10 cellular contexts compared by ENCODE assay signal in the genomic region with DNA sequence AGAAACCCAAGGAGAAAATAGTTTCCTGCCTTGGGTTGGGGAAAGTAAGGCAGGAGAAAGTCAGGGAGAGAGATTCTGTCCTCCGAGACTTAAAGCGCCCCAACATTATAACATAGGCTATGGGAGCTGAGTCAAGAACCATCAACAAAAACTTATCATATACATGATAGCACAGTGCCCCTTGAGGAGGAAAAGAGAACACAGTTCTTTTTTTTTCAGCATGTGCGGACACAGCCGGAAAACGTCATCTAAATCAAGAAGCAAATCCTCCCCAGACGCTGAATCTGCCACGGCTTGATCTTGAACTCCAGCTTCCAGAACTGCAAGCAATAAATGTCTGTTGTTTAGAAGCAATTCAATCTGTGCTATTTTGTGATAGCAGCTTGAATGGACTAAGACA.
DNase-seq lines count a peak whose midpoint lies in the region; ATAC-seq, FAIRE-seq and TF ChIP-seq lines count a peak whose summit lies in the region.
"Had no signal": no experiment of that assay in that cellular context is flagged by ENCODE, and none has a peak within 500 bp of the region (broad histone marks: within the 10 kb centered on the region; RNA-seq: fewer than 3 reads in every experiment).

No MANE protein-coding gene starts in this region.

- H3K36me3 ChIP-seq in HepG2 (replicated peaks in 1 of 2; ENCODE audit: control insufficient read depth in 1 of 2, insufficient read depth in 2 of 2, low read length in 2 of 2) = no peaks in the 10 kb centered on the region
- H3K36me3 ChIP-seq: SJCRH30 had no signal

- in situ Hi-C loops in HepG2 (cut with HindIII; ENCODE audit: extremely low pct_ligation_motif_present, low pct_unique_long_range_greater_than_20kb) = no loop called here

- H3K27ac ChIP-seq in HepG2 (ENCODE audit: extremely low read length, insufficient read depth, low read length) = no peak overlapping the region
- H3K27ac ChIP-seq: SJCRH30 had no signal

- H3K4me2 ChIP-seq in HepG2 (ENCODE audit: low read depth, low read length) = no peak overlapping the region

- no peak for TF ChIP-seq POLR2A in HepG2 (IDR thresholded peaks at IDR 0.05; ENCODE audit: insufficient read depth in 1 of 2, low read depth in 2 of 2, low read length in 2 of 2)

- BruUV-seq in HepG2 (replicated peaks; lab: Mats Ljungman, UMichigan) = no TSS peak

- H4K20me1 ChIP-seq in HepG2 (ENCODE audit: insufficient read depth, low read length) = no peaks in the 10 kb centered on the region

- peak; percentile 19; the same call in 1 of the 3 replicates for TF ChIP-seq CTCF in GM12872 (IDR thresholded peaks at IDR 0.05; ENCODE audit: insufficient read depth, low read depth, low read length)
- no peak for TF ChIP-seq CTCF in HepG2 (CRISPR knock-in tag; IDR thresholded peaks at IDR 0.05)

- CTCF ChIA-PET in HepG2 (lab: Yijun Ruan, JAX; ENCODE audit: low intra/inter-chr PET ratio, low total read pairs) = no interaction called here

- peaks cover 2% of the 10 kb centered on the region for H3K9me3 Mint-ChIP-seq in activated T-cell treated with anti-CD3 and anti-CD28 coated beads, Interleukin-2, amount 50 U/mL, for 24 hours

- no peak overlapping the region for H3K27ac Mint-ChIP-seq in activated T-cell treated with anti-CD3 and anti-CD28 coated beads, Interleukin-2, amount 50 U/mL, for 24 hours

- no peak overlapping the region for H3K9ac ChIP-seq in HepG2 (ENCODE audit: insufficient read depth, low read depth, low read length)

- peak; percentile 47 for ATAC-seq in HG03432 (IDR thresholded peaks at IDR 0.05; ENCODE audit: unreplicated experiment)
- ATAC-seq in HepG2 = peak; percentile 56; the same call in 1 of the 3 replicates
- ATAC-seq in GM21737 (IDR thresholded peaks at IDR 0.05; ENCODE audit: unreplicated experiment) = no peak
- ATAC-seq in GM21526 (IDR thresholded peaks at IDR 0.05; ENCODE audit: low FRiP score, unreplicated experiment) = no peak
- ATAC-seq: left cardiac atrium had no signal

- TF ChIP-seq RAD21 in HepG2 (CRISPR knock-in tag; IDR thresholded peaks at IDR 0.05) = no peak

- no peak overlapping the region for H2AFZ ChIP-seq in HepG2 (ENCODE audit: low read length)

- no peak for FAIRE-seq in HepG2 (lab: Jason Lieb, UNC)

- H3K79me2 ChIP-seq in HepG2 (ENCODE audit: insufficient read depth, low read length) = no peaks in the 10 kb centered on the region

- H3K36me3 Mint-ChIP-seq in activated T-cell treated with anti-CD3 and anti-CD28 coated beads, Interleukin-2, amount 50 U/mL, for 24 hours (ENCODE audit: low read depth) = no peaks in the 10 kb centered on the region

- H3K4me3 ChIP-seq in HepG2 (replicated peaks in 1 of 3; ENCODE audit: insufficient read depth in 1 of 3, low read depth in 2 of 3, low read length in 3 of 3) = no peak overlapping the region
- H3K4me3 ChIP-seq: SJCRH30 had no signal

- DNase-seq in RPMI7951 (ENCODE audit: low read depth) (peak; percentile 10), HepG2 (ENCODE audit: low spot score) (no peak)
- DNase-seq in activated CD4-positive, alpha-beta T cell treated with anti-CD3 and anti-CD28 coated beads for 1 hour = no peak
- DNase-seq in activated T-cell treated with anti-CD3 and anti-CD28 coated beads, Interleukin-2, amount 50 U/mL, for 24 hours = no peak
- DNase-seq: left cardiac atrium had no signal

- H3K9me3 ChIP-seq in HepG2 (ENCODE audit: low read length) = no peaks in the 10 kb centered on the region
- H3K9me3 ChIP-seq: SJCRH30 had no signal

- no peak for TF ChIP-seq EP300 in HepG2 (IDR thresholded peaks at IDR 0.05; ENCODE audit: low read depth in 2 of 2, low read length in 2 of 2)
- TF ChIP-seq EP300 in HepG2 (CRISPR knock-in tag; IDR thresholded peaks at IDR 0.05; ENCODE audit: borderline replicate concordance) = no peak

- no peaks in the 10 kb centered on the region for H3K27me3 Mint-ChIP-seq in activated T-cell treated with anti-CD3 and anti-CD28 coated beads, Interleukin-2, amount 50 U/mL, for 24 hours

- no peaks in the 10 kb centered on the region for H3K27me3 ChIP-seq in HepG2 (ENCODE audit: control insufficient read depth in 1 of 2, insufficient read depth in 2 of 2, low read length in 2 of 2)
- H3K27me3 ChIP-seq: SJCRH30 had no signal

- 17% methylated on average over 7 of the region's 7 CpGs for WGBS in HepG2 (ENCODE audit: low lambda C conversion rate)

- intact Hi-C loops in HepG2 (cut with micrococcal nuclease; ENCODE audit: unreplicated experiment) = no loop called here

- H3K4me1 ChIP-seq in HepG2 (ENCODE audit: insufficient read depth, low read length) = no peaks in the 10 kb centered on the region
- H3K4me1 ChIP-seq: SJCRH30 had no signal

- POLR2A ChIA-PET in HepG2 (lab: Yijun Ruan, JAX) = no interaction called here

- H3K4me1 Mint-ChIP-seq in activated T-cell treated with anti-CD3 and anti-CD28 coated beads, Interleukin-2, amount 50 U/mL, for 24 hours (ENCODE audit: low read depth) = no peaks in the 10 kb centered on the region

- no peak overlapping the region for H3K4me3 Mint-ChIP-seq in activated T-cell treated with anti-CD3 and anti-CD28 coated beads, Interleukin-2, amount 50 U/mL, for 24 hours

TF ChIP-seq in HepG2, 621 proteins besides CTCF, POLR2A, EP300 and RAD21 (continues in another document):
- TF ChIP-seq PITX1 (CRISPR knock-in tag; IDR thresholded peaks at IDR 0.05) = no peak
- TF ChIP-seq ZNF629 (CRISPR knock-in tag; conservative IDR thresholded peaks at IDR 0.05) = no peak
- no peak for TF ChIP-seq MXD4 (CRISPR knock-in tag; IDR thresholded peaks at IDR 0.05)
- TF ChIP-seq FOXC1 (CRISPR knock-in tag; IDR thresholded peaks at IDR 0.05; ENCODE audit: borderline replicate concordance) = no peak
- no peak for TF ChIP-seq ZNF563 (CRISPR knock-in tag; IDR thresholded peaks at IDR 0.05)
- no peak for TF ChIP-seq WIZ (CRISPR knock-in tag; IDR thresholded peaks at IDR 0.05)
- TF ChIP-seq NCOR1 (IDR thresholded peaks at IDR 0.05; ENCODE audit: borderline replicate concordance, low read length) = no peak
- TF ChIP-seq, protein P1, sequence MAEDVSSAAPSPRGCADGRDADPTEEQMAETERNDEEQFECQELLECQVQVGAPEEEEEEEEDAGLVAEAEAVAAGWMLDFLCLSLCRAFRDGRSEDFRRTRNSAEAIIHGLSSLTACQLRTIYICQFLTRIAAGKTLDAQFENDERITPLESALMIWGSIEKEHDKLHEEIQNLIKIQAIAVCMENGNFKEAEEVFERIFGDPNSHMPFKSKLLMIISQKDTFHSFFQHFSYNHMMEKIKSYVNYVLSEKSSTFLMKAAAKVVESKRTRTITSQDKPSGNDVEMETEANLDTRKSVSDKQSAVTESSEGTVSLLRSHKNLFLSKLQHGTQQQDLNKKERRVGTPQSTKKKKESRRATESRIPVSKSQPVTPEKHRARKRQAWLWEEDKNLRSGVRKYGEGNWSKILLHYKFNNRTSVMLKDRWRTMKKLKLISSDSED (CRISPR knock-in tag; IDR thresholded peaks at IDR 0.05) = no peak
- no peak for TF ChIP-seq DMAP1 (CRISPR knock-in tag; IDR thresholded peaks at IDR 0.05)
- TF ChIP-seq, protein P2, sequence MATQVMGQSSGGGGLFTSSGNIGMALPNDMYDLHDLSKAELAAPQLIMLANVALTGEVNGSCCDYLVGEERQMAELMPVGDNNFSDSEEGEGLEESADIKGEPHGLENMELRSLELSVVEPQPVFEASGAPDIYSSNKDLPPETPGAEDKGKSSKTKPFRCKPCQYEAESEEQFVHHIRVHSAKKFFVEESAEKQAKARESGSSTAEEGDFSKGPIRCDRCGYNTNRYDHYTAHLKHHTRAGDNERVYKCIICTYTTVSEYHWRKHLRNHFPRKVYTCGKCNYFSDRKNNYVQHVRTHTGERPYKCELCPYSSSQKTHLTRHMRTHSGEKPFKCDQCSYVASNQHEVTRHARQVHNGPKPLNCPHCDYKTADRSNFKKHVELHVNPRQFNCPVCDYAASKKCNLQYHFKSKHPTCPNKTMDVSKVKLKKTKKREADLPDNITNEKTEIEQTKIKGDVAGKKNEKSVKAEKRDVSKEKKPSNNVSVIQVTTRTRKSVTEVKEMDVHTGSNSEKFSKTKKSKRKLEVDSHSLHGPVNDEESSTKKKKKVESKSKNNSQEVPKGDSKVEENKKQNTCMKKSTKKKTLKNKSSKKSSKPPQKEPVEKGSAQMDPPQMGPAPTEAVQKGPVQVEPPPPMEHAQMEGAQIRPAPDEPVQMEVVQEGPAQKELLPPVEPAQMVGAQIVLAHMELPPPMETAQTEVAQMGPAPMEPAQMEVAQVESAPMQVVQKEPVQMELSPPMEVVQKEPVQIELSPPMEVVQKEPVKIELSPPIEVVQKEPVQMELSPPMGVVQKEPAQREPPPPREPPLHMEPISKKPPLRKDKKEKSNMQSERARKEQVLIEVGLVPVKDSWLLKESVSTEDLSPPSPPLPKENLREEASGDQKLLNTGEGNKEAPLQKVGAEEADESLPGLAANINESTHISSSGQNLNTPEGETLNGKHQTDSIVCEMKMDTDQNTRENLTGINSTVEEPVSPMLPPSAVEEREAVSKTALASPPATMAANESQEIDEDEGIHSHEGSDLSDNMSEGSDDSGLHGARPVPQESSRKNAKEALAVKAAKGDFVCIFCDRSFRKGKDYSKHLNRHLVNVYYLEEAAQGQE (IDR thresholded peaks at IDR 0.05; ENCODE audit: borderline replicate concordance in 1 of 2, low read depth in 1 of 2, low read length in 2 of 2) = no peak
- TF ChIP-seq, protein P3, sequence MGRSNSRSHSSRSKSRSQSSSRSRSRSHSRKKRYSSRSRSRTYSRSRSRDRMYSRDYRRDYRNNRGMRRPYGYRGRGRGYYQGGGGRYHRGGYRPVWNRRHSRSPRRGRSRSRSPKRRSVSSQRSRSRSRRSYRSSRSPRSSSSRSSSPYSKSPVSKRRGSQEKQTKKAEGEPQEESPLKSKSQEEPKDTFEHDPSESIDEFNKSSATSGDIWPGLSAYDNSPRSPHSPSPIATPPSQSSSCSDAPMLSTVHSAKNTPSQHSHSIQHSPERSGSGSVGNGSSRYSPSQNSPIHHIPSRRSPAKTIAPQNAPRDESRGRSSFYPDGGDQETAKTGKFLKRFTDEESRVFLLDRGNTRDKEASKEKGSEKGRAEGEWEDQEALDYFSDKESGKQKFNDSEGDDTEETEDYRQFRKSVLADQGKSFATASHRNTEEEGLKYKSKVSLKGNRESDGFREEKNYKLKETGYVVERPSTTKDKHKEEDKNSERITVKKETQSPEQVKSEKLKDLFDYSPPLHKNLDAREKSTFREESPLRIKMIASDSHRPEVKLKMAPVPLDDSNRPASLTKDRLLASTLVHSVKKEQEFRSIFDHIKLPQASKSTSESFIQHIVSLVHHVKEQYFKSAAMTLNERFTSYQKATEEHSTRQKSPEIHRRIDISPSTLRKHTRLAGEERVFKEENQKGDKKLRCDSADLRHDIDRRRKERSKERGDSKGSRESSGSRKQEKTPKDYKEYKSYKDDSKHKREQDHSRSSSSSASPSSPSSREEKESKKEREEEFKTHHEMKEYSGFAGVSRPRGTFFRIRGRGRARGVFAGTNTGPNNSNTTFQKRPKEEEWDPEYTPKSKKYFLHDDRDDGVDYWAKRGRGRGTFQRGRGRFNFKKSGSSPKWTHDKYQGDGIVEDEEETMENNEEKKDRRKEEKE (IDR thresholded peaks at IDR 0.05) = no peak
- no peak for TF ChIP-seq SP4 (CRISPR knock-in tag; IDR thresholded peaks at IDR 0.05)
- TF ChIP-seq ZNF792 (CRISPR knock-in tag; IDR thresholded peaks at IDR 0.05) = no peak

Comparison
In these comparisons a context has a peak if more than half of its experiments do, and no peak if none do; other contexts are left out.
1. ATAC-seq: peak in HG03432 (single experiment) and HepG2 (single experiment); none in GM21737 (single experiment) and GM21526 (single experiment).